20 cellular contexts compared by ENCODE assay signal in genomic region chr1:29826646-29827045, GRCh38.
DNase-seq lines count a peak whose midpoint lies in the region; ATAC-seq and TF ChIP-seq lines count a peak whose summit lies in the region.
"Had no signal": no experiment of that assay in that cellular context is flagged by ENCODE, and none has a peak within 500 bp of the region (broad histone marks: within the 10 kb centered on the region; RNA-seq: fewer than 3 reads in every experiment).

No MANE protein-coding gene starts in this region.

- no peak overlapping the region for H3K27ac ChIP-seq in BLaER1 treated with 17β-estradiol and CSF1 and Interleukin-3, amounts not matched to agents 10 nM and 100 nM
- H3K27ac ChIP-seq: C4-2B, HL-60 had no signal

- ATAC-seq in left ventricle myocardium superior, result no peak
- ATAC-seq: HCT116 had no signal

- peak overlapping the region in 9 of 11 experiments; percentile 13 to 86 (median 82); a peak in 15 of 22 replicates for H3K4me2 ChIP-seq in BLaER1 treated with 17β-estradiol and CSF1 and Interleukin-3, amounts not matched to agents 10 nM and 100 nM

- no peaks in the 10 kb centered on the region for H3K9me3 ChIP-seq in BLaER1 treated with 17β-estradiol and CSF1 and Interleukin-3, amounts not matched to agents 10 nM and 100 nM (replicated peaks in 1 of 11)

- H3K9ac ChIP-seq in BLaER1 treated with 17β-estradiol and CSF1 and Interleukin-3, amounts not matched to agents 10 nM and 100 nM, result no peak overlapping the region

- peaks cover 8 to 78% (median 72%) of the 10 kb centered on the region in 10 experiments; a peak in 19 of 20 replicates for H3K4me1 ChIP-seq in BLaER1 treated with 17β-estradiol and CSF1 and Interleukin-3, amounts not matched to agents 10 nM and 100 nM

- H3K36me3 Mint-ChIP-seq in endothelial cell (ENCODE audit: low read depth, unreplicated experiment) (no peaks in the 10 kb centered on the region), osteocyte (ENCODE audit: unreplicated experiment) (no peaks in the 10 kb centered on the region)
- H3K36me3 Mint-ChIP-seq: IgD-negative memory B cell had no signal

- H3K9me3 Mint-ChIP-seq in endothelial cell (ENCODE audit: unreplicated experiment) (no peaks in the 10 kb centered on the region), osteocyte (ENCODE audit: unreplicated experiment) (no peaks in the 10 kb centered on the region)
- H3K9me3 Mint-ChIP-seq: CD4-positive, alpha-beta T cell; IgD-negative memory B cell had no signal

- H3K4me1 Mint-ChIP-seq in endothelial cell (ENCODE audit: unreplicated experiment), result peaks cover 11% of the 10 kb centered on the region
- H3K4me1 Mint-ChIP-seq in osteocyte (ENCODE audit: unreplicated experiment), result no peaks in the 10 kb centered on the region
- H3K4me1 Mint-ChIP-seq: B cell, IgD-negative memory B cell had no signal

- H3K27me3 Mint-ChIP-seq in endothelial cell (ENCODE audit: unreplicated experiment) (peaks cover 7% of the 10 kb centered on the region), osteocyte (ENCODE audit: unreplicated experiment) (no peaks in the 10 kb centered on the region)

- intact Hi-C loops in cardiac septum (cut with DNase I), result no loop called here
- intact Hi-C loops in left ventricle myocardium superior (cut with micrococcal nuclease), result no loop called here

- H3K4me3 Mint-ChIP-seq in endothelial cell (ENCODE audit: unreplicated experiment), result no peak overlapping the region
- no peak overlapping the region for H3K4me3 Mint-ChIP-seq in osteocyte (ENCODE audit: unreplicated experiment)
- H3K4me3 Mint-ChIP-seq: B cell; CD4-positive, alpha-beta T cell; HFFc6; IgD-negative memory B cell had no signal

- H3K36me3 ChIP-seq in BLaER1 treated with 17β-estradiol and CSF1 and Interleukin-3, amounts not matched to agents 10 nM and 100 nM, result no peaks in the 10 kb centered on the region

- no peaks in the 10 kb centered on the region; a peak in 1 of 22 replicates for H4K20me1 ChIP-seq in BLaER1 treated with 17β-estradiol and CSF1 and Interleukin-3, amounts not matched to agents 10 nM and 100 nM

- H3K27me3 ChIP-seq in BLaER1 treated with 17β-estradiol and CSF1 and Interleukin-3, amounts not matched to agents 10 nM and 100 nM, result peaks cover 0 to 34% (median 0%) of the 10 kb centered on the region in 11 experiments; a peak in 5 of 22 replicates

- no peak overlapping the region for H3K4me3 ChIP-seq in BLaER1 treated with 17β-estradiol and CSF1 and Interleukin-3, amounts not matched to agents 10 nM and 100 nM

- H3K27ac Mint-ChIP-seq in endothelial cell (ENCODE audit: unreplicated experiment), result peak overlapping the region; percentile 37
- H3K27ac Mint-ChIP-seq in osteocyte (ENCODE audit: unreplicated experiment), result no peak overlapping the region
- H3K27ac Mint-ChIP-seq: B cell; CD4-positive, alpha-beta T cell; HFFc6 had no signal

- DNase-seq in cardiac septum (ENCODE audit: low spot score), result peak; percentile 10
- DNase-seq in left ventricle myocardium superior, result no peak
- DNase-seq in endothelial cell (ENCODE audit: low spot score), result no peak
- peak; percentile 54 for DNase-seq in osteocyte (ENCODE audit: extremely low spot score, unreplicated experiment)
- no peak for DNase-seq in NK-92 (lab: John Stamatoyannopoulos, UW; ENCODE audit: unreplicated experiment)
- no peak for DNase-seq in HPDE6-E6E7 (ENCODE audit: extremely low spot score)
- no peak for DNase-seq in stimulated activated CD4-positive, alpha-beta T cell treated with anti-CD3 and anti-CD28 coated beads, Interleukin-2, amount 100 ng/mL, for 24 hours
- DNase-seq: 8988T; CD4-positive, alpha-beta T cell; DMS79 treated with DMSO at 0.1 percent for 48 hours; GF-D8; GOT3; H7; HFFc6 had no signal

- TF ChIP-seq CTCF in endothelial cell (IDR thresholded peaks at IDR 0.05; ENCODE audit: unreplicated experiment) (no peak), osteocyte (IDR thresholded peaks at IDR 0.05) (no peak)

Comparison
In these comparisons a context has a peak if more than half of its experiments do, and no peak if none do; other contexts are left out.
1. DNase-seq: peak in cardiac septum (single experiment) and osteocyte (single experiment); none in left ventricle myocardium superior (single experiment), endothelial cell (single experiment), NK-92 (single experiment), HPDE6-E6E7 (single experiment) and stimulated activated CD4-positive, alpha-beta T cell treated with anti-CD3 and anti-CD28 coated beads, Interleukin-2, amount 100 ng/mL, for 24 hours (0 of 2).